Comparison of ENCODE assay signal across 27 cellular contexts in genomic region chr2:134704173-134704572, GRCh38. TPM values are rescaled to one million over a fixed set of nuclear protein-coding genes. Genes with fewer than 3 reads are reported as not detected.
"Had no signal": no experiment of that assay in that cellular context is flagged by ENCODE, and none has a peak within 500 bp of the region (broad histone marks: within the 10 kb centered on the region; RNA-seq: fewer than 3 reads in every experiment).

No MANE protein-coding gene starts in this region.

- H3K4me3 ChIP-seq: breast epithelium, esophagus muscularis mucosa, heart left ventricle, ovary, skin epidermis, thoracic aorta, vagina had no signal

- H3K36me3 ChIP-seq: breast epithelium, esophagus muscularis mucosa, heart left ventricle, ovary, thoracic aorta, vagina had no signal

- DNase-seq: activated CD4-positive, alpha-beta T cell treated with anti-CD3 and anti-CD28 coated beads for 48 hours; activated CD4-positive, alpha-beta T cell treated with anti-CD3 and anti-CD28 coated beads, Interleukin-2, amount 50 U/mL, for 48 hours; activated gamma-delta T cell treated with Interleukin-2 at 50 U/mL for 16 hours; activated T-cell treated with anti-CD3 and anti-CD28 coated beads, Interleukin-2, amount 50 U/mL, for 4 hours; central memory CD4-positive, alpha-beta T cell; foreskin keratinocyte; heart left ventricle; hypothalamus; immature natural killer cell; kidney; naive B cell; nephron progenitor cell; ovary; stimulated activated CD4-positive, alpha-beta T cell treated with anti-CD3 and anti-CD28 coated beads, Interleukin-12 subunit alpha, Interleukin-12 subunit beta, amount 100 ng/mL, for 4 hours; stimulated activated CD4-positive, alpha-beta T cell treated with anti-CD3 and anti-CD28 coated beads, Interleukin-4, amount 100 ng/mL, for 1 hour; stimulated activated naive CD8-positive, alpha-beta T cell treated with anti-CD3 and anti-CD28 coated beads, Interleukin-15, Interleukin-2, amounts not matched to agents 100 U/mL and 50 U/mL, for 24 hours had no signal

- ATAC-seq: activated CD4-positive, CD25-positive, alpha-beta regulatory T cell treated with anti-CD3 and anti-CD28 coated beads, Interleukin-2, amount 50 U/mL, for 24 hours; activated naive CD4-positive, alpha-beta T cell treated with anti-CD3 and anti-CD28 coated beads, Interleukin-2, amount 50 U/mL, for 72 hours; activated T-cell treated with anti-CD3 and anti-CD28 coated beads, Interleukin-2, amount 50 U/mL, for 4 hours; activated T-helper 17 cell treated with anti-CD3 and anti-CD28 coated beads, Interleukin-2, amount 50 U/mL, for 72 hours; foreskin keratinocyte; heart left ventricle; sciatic nerve; stimulated activated naive CD8-positive, alpha-beta T cell treated with anti-CD3 and anti-CD28 coated beads, Interleukin-15, Interleukin-2, amounts not matched to agents 100 U/mL and 50 U/mL, for 24 hours had no signal

- H3K27me3 ChIP-seq: breast epithelium, ovary, vagina had no signal

- FAIRE-seq: kidney, TTC549 had no signal

- H3K9me3 ChIP-seq: breast epithelium, esophagus muscularis mucosa, heart left ventricle, ovary, thoracic aorta, vagina had no signal

- H3K27ac ChIP-seq: breast epithelium, esophagus muscularis mucosa, foreskin keratinocyte, heart left ventricle, ovary, skin epidermis, thoracic aorta, vagina, VCaP had no signal

- H3K4me1 ChIP-seq: breast epithelium, foreskin keratinocyte, vagina had no signal

RNA-seq across cellular contexts. Expression of gene TMEM163, which starts 14.6 kb away (rescaled TPM):
- total RNA-seq: foreskin keratinocyte, vagina had no signal
- polyA plus RNA-seq: foreskin keratinocyte had no signal
